17 cellular contexts compared by ENCODE assay signal in genomic region chr14:28303248-28303647, GRCh38.
"Had no signal": no experiment of that assay in that cellular context is flagged by ENCODE, and none has a peak within 500 bp of the region (broad histone marks: within the 10 kb centered on the region; RNA-seq: fewer than 3 reads in every experiment).

No MANE protein-coding gene starts in this region.

- H3K27ac ChIP-seq: hepatocyte, left ventricle myocardium inferior, neutrophil, skin epidermis, tibial artery, uterus had no signal

- FAIRE-seq: kidney had no signal

- H3K4me1 ChIP-seq: left ventricle myocardium inferior, tibial artery, uterus had no signal

- H2AFZ ChIP-seq: hepatocyte had no signal

- H3K4me3 ChIP-seq: hepatocyte, left ventricle myocardium inferior, skin epidermis, tibial artery, uterus had no signal

- H3K9me3 ChIP-seq: neutrophil, tibial artery, uterus had no signal

- ATAC-seq: activated CD4-positive, CD25-positive, alpha-beta regulatory T cell treated with anti-CD3 and anti-CD28 coated beads, Interleukin-2, amount 50 U/mL, for 24 hours; natural killer cell; T-cell had no signal

- H3K36me3 ChIP-seq: left ventricle myocardium inferior, neutrophil, tibial artery, uterus had no signal

- H3K4me2 ChIP-seq: hepatocyte had no signal

- H3K79me2 ChIP-seq: hepatocyte had no signal

- H3K27me3 ChIP-seq: hepatocyte, neutrophil, tibial artery, uterus had no signal

- DNase-seq: central memory CD4-positive, alpha-beta T cell; effector memory CD4-positive, alpha-beta T cell; kidney; left ventricle myocardium inferior; mesendoderm; natural killer cell; stimulated activated CD4-positive, alpha-beta T cell treated with anti-CD3 and anti-CD28 coated beads, Interleukin-15, amount 100 ng/mL, for 24 hours; stimulated activated CD4-positive, alpha-beta T cell treated with anti-CD3 and anti-CD28 coated beads, Interleukin-4, amount 100 ng/mL, for 1 hour; stimulated activated naive CD4-positive, alpha-beta T cell; T-cell; T-helper 9 cell; tibial artery; uterus had no signal
